ENCODE assay signal across 1 cellular context in the genomic region with DNA sequence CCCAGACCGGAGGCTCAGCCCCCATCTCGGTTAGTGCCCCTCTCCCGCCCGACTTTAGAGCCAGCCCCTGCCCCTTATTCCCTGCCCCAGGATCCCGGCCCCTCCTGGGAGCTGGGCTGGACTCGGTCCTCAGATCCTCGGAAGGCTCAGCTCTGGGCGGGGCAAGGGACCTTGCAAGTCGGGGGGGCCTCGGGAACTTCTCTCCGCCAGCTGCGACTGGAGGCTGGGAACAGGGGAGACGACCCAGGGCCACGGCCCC.
TF ChIP-seq lines count a peak whose summit lies in the region.

No MANE protein-coding gene starts in this region.

TF ChIP-seq in GM23338, 12 proteins besides CTCF, POLR2A, EP300 and RAD21:
- TF ChIP-seq, protein P1, sequence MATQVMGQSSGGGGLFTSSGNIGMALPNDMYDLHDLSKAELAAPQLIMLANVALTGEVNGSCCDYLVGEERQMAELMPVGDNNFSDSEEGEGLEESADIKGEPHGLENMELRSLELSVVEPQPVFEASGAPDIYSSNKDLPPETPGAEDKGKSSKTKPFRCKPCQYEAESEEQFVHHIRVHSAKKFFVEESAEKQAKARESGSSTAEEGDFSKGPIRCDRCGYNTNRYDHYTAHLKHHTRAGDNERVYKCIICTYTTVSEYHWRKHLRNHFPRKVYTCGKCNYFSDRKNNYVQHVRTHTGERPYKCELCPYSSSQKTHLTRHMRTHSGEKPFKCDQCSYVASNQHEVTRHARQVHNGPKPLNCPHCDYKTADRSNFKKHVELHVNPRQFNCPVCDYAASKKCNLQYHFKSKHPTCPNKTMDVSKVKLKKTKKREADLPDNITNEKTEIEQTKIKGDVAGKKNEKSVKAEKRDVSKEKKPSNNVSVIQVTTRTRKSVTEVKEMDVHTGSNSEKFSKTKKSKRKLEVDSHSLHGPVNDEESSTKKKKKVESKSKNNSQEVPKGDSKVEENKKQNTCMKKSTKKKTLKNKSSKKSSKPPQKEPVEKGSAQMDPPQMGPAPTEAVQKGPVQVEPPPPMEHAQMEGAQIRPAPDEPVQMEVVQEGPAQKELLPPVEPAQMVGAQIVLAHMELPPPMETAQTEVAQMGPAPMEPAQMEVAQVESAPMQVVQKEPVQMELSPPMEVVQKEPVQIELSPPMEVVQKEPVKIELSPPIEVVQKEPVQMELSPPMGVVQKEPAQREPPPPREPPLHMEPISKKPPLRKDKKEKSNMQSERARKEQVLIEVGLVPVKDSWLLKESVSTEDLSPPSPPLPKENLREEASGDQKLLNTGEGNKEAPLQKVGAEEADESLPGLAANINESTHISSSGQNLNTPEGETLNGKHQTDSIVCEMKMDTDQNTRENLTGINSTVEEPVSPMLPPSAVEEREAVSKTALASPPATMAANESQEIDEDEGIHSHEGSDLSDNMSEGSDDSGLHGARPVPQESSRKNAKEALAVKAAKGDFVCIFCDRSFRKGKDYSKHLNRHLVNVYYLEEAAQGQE (IDR thresholded peaks at IDR 0.05; ENCODE audit: unreplicated experiment): no peak
- TF ChIP-seq JUNB (IDR thresholded peaks at IDR 0.05; ENCODE audit: unreplicated experiment) (no peak), ZNF331 (CRISPR knock-in tag; IDR thresholded peaks at IDR 0.05; ENCODE audit: low read depth) (no peak), STAT1 (IDR thresholded peaks at IDR 0.05; ENCODE audit: unreplicated experiment) (no peak), CREB1 (CRISPR knock-in tag; IDR thresholded peaks at IDR 0.05; ENCODE audit: low read depth) (no peak), EZH2 (IDR thresholded peaks at IDR 0.05; ENCODE audit: low read depth, unreplicated experiment) (no peak), NANOG (IDR thresholded peaks at IDR 0.05; ENCODE audit: borderline replicate concordance) (no peak), ZNF114 (CRISPR knock-in tag; IDR thresholded peaks at IDR 0.05) (no peak), POLR2AphosphoS5 (IDR thresholded peaks at IDR 0.05; ENCODE audit: low read depth) (no peak), EZH2phosphoT487 (IDR thresholded peaks at IDR 0.05; ENCODE audit: unreplicated experiment) (no peak)
- TF ChIP-seq, protein P2, sequence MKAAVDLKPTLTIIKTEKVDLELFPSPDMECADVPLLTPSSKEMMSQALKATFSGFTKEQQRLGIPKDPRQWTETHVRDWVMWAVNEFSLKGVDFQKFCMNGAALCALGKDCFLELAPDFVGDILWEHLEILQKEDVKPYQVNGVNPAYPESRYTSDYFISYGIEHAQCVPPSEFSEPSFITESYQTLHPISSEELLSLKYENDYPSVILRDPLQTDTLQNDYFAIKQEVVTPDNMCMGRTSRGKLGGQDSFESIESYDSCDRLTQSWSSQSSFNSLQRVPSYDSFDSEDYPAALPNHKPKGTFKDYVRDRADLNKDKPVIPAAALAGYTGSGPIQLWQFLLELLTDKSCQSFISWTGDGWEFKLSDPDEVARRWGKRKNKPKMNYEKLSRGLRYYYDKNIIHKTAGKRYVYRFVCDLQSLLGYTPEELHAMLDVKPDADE (IDR thresholded peaks at IDR 0.05): no peak
- TF ChIP-seq, protein P3, sequence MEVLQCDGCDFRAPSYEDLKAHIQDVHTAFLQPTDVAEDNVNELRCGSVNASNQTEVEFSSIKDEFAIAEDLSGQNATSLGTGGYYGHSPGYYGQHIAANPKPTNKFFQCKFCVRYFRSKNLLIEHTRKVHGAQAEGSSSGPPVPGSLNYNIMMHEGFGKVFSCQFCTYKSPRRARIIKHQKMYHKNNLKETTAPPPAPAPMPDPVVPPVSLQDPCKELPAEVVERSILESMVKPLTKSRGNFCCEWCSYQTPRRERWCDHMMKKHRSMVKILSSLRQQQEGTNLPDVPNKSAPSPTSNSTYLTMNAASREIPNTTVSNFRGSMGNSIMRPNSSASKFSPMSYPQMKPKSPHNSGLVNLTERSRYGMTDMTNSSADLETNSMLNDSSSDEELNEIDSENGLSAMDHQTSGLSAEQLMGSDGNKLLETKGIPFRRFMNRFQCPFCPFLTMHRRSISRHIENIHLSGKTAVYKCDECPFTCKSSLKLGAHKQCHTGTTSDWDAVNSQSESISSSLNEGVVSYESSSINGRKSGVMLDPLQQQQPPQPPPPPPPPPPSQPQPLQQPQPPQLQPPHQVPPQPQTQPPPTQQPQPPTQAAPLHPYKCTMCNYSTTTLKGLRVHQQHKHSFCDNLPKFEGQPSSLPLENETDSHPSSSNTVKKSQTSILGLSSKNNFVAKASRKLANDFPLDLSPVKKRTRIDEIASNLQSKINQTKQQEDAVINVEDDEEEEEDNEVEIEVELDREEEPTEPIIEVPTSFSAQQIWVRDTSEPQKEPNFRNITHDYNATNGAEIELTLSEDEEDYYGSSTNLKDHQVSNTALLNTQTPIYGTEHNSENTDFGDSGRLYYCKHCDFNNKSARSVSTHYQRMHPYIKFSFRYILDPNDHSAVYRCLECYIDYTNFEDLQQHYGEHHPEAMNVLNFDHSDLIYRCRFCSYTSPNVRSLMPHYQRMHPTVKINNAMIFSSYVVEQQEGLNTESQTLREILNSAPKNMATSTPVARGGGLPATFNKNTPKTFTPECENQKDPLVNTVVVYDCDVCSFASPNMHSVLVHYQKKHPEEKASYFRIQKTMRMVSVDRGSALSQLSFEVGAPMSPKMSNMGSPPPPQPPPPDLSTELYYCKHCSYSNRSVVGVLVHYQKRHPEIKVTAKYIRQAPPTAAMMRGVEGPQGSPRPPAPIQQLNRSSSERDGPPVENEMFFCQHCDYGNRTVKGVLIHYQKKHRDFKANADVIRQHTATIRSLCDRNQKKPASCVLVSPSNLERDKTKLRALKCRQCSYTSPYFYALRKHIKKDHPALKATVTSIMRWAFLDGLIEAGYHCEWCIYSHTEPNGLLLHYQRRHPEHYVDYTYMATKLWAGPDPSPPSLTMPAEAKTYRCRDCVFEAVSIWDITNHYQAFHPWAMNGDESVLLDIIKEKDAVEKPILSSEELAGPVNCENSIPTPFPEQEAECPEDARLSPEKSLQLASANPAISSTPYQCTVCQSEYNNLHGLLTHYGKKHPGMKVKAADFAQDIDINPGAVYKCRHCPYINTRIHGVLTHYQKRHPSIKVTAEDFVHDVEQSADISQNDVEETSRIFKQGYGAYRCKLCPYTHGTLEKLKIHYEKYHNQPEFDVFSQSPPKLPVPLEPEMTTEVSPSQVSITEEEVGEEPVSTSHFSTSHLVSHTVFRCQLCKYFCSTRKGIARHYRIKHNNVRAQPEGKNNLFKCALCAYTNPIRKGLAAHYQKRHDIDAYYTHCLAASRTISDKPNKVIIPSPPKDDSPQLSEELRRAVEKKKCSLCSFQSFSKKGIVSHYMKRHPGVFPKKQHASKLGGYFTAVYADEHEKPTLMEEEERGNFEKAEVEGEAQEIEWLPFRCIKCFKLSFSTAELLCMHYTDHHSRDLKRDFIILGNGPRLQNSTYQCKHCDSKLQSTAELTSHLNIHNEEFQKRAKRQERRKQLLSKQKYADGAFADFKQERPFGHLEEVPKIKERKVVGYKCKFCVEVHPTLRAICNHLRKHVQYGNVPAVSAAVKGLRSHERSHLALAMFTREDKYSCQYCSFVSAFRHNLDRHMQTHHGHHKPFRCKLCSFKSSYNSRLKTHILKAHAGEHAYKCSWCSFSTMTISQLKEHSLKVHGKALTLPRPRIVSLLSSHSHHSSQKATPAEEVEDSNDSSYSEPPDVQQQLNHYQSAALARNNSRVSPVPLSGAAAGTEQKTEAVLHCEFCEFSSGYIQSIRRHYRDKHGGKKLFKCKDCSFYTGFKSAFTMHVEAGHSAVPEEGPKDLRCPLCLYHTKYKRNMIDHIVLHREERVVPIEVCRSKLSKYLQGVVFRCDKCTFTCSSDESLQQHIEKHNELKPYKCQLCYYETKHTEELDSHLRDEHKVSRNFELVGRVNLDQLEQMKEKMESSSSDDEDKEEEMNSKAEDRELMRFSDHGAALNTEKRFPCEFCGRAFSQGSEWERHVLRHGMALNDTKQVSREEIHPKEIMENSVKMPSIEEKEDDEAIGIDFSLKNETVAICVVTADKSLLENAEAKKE (CRISPR knock-in tag; IDR thresholded peaks at IDR 0.05): no peak
